Comparison of ENCODE assay signal across 22 cellular contexts in genomic region chr14:49727171-49727570, GRCh38.
"Had no signal": no experiment of that assay in that cellular context is flagged by ENCODE, and none has a peak within 500 bp of the region (broad histone marks: within the 10 kb centered on the region; RNA-seq: fewer than 3 reads in every experiment).

No MANE protein-coding gene starts in this region.

- H3K4me1 Mint-ChIP-seq: memory B cell; natural killer cell; stimulated activated memory B cell treated with anti-CD40 and anti-IgM and Interleukin-4, amounts not matched to agents 10 μg/mL and 1 μg/mL and 100 μg/mL, for 72 hours had no signal

- H3K9me3 ChIP-seq: gastrocnemius medialis, heart left ventricle, prostate gland, right atrium auricular region, sigmoid colon, thoracic aorta, tibial nerve, upper lobe of left lung, uterus had no signal

- H3K4me3 ChIP-seq: dorsolateral prefrontal cortex, gastrocnemius medialis, heart left ventricle, hepatocyte, lung, prostate gland, right atrium auricular region, sigmoid colon, thoracic aorta, tibial nerve, upper lobe of left lung, uterus had no signal

- H3K27me3 ChIP-seq: dorsolateral prefrontal cortex, gastrocnemius medialis, heart left ventricle, hepatocyte, right atrium auricular region, sigmoid colon, tibial nerve, upper lobe of left lung, uterus had no signal

- H3K79me2 ChIP-seq: hepatocyte, parathyroid adenoma had no signal

- ATAC-seq: gastrocnemius medialis; heart left ventricle; left lobe of liver; natural killer cell; stimulated activated memory B cell treated with anti-CD40 and anti-IgM and Interleukin-4, amounts not matched to agents 10 μg/mL and 1 μg/mL and 100 μg/mL, for 72 hours; stimulated activated naive CD8-positive, alpha-beta T cell treated with anti-CD3 and anti-CD28 coated beads, Interleukin-15, Interleukin-2, amounts not matched to agents 100 U/mL and 50 U/mL, for 24 hours had no signal

- H3K9me3 Mint-ChIP-seq: memory B cell; natural killer cell; stimulated activated memory B cell treated with anti-CD40 and anti-IgM and Interleukin-4, amounts not matched to agents 10 μg/mL and 1 μg/mL and 100 μg/mL, for 72 hours had no signal

- H3K27ac Mint-ChIP-seq: memory B cell; natural killer cell; stimulated activated memory B cell treated with anti-CD40 and anti-IgM and Interleukin-4, amounts not matched to agents 10 μg/mL and 1 μg/mL and 100 μg/mL, for 72 hours had no signal

- H2AFZ ChIP-seq: hepatocyte, parathyroid adenoma had no signal

- H3K36me3 ChIP-seq: prostate gland, uterus had no signal

- DNase-seq: dorsolateral prefrontal cortex; effector CD4-positive, alpha-beta T cell; gastrocnemius medialis; heart left ventricle; kidney; natural killer cell; sigmoid colon; stimulated activated CD4-positive, alpha-beta T cell treated with anti-CD3 and anti-CD28 coated beads, Interleukin-4, amount 100 ng/mL, for 4 hours; stimulated activated naive CD8-positive, alpha-beta T cell treated with anti-CD3 and anti-CD28 coated beads, Interleukin-15, Interleukin-2, amounts not matched to agents 100 U/mL and 50 U/mL, for 24 hours; upper lobe of left lung; uterus had no signal

- H3K27me3 Mint-ChIP-seq: memory B cell; stimulated activated memory B cell treated with anti-CD40 and anti-IgM and Interleukin-4, amounts not matched to agents 10 μg/mL and 1 μg/mL and 100 μg/mL, for 72 hours had no signal

- H3K4me3 Mint-ChIP-seq: memory B cell; natural killer cell; stimulated activated memory B cell treated with anti-CD40 and anti-IgM and Interleukin-4, amounts not matched to agents 10 μg/mL and 1 μg/mL and 100 μg/mL, for 72 hours had no signal

- FAIRE-seq: colon, kidney had no signal

- H3K27ac ChIP-seq: gastrocnemius medialis, heart left ventricle, hepatocyte, parathyroid adenoma, prostate gland, right atrium auricular region, sigmoid colon, thoracic aorta, tibial nerve, upper lobe of left lung, uterus had no signal

- H3K4me1 ChIP-seq: gastrocnemius medialis, heart left ventricle, parathyroid adenoma, prostate gland, right atrium auricular region, sigmoid colon, tibial nerve, upper lobe of left lung, uterus had no signal

- H3K9ac ChIP-seq: parathyroid adenoma had no signal

- H3K4me2 ChIP-seq: hepatocyte had no signal
